Comparison of ENCODE assay signal across 26 cellular contexts in the genomic region with DNA sequence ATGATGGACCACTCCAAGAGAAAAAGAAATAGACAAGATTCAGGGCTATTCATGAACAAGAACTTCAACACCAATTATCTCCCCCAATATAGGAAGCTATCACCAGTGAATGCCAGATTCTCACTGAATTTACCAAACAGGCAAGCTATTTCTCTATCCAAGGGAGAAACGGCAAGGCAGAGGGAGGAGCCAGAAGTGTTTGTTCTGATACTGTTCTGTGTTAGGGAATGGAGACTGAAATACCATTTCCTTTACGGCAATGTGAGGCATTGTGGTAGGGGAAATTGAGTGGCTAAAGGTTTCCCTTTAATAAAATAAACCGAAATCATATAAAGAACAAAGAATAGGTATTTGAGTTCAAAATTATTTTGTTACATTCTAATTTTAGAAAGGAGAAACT.
"Had no signal": no experiment of that assay in that cellular context is flagged by ENCODE, and none has a peak within 500 bp of the region (broad histone marks: within the 10 kb centered on the region; RNA-seq: fewer than 3 reads in every experiment).

No MANE protein-coding gene starts in this region.

- H3K36me3 Mint-ChIP-seq: naive B cell; stimulated activated naive B cell treated with anti-CD40 and anti-IgM and Interleukin-4, amounts not matched to agents 10 μg/mL and 1 μg/mL and 100 μg/mL, for 72 hours had no signal

- DNase-seq: endodermal cell; gastrocnemius medialis; glutamatergic neuron; left colon; left ventricle myocardium superior; mesendoderm; naive B cell; psoas muscle; retina; right lobe of liver; spleen; stimulated activated CD4-positive, alpha-beta T cell treated with anti-CD3 and anti-CD28 coated beads, Interleukin-15, amount 100 ng/mL, for 24 hours; stimulated activated CD4-positive, alpha-beta T cell treated with anti-CD3 and anti-CD28 coated beads, Interleukin-2, amount 100 ng/mL, for 24 hours; stimulated activated CD4-positive, alpha-beta T cell treated with anti-CD3 and anti-CD28 coated beads, Interleukin-4, amount 100 ng/mL, for 4 hours; stimulated activated naive B cell treated with anti-CD40 and anti-IgM and Interleukin-4, amounts not matched to agents 10 μg/mL and 1 μg/mL and 100 μg/mL, for 72 hours; stimulated activated naive CD8-positive, alpha-beta T cell treated with anti-CD3 and anti-CD28 coated beads, Interleukin-15, amount 100 ng/mL, for 72 hours; testis; upper lobe of right lung had no signal

- FAIRE-seq: colon, keratinocyte had no signal

- H3K4me3 Mint-ChIP-seq: dendritic cell treated with granulocyte-macrophage colony-stimulating factor and Interleukin-4, amounts not matched to agents 40 ng/mL and 50 ng/mL, for 4 days; endodermal cell; naive B cell; nephron; stimulated activated naive B cell treated with anti-CD40 and anti-IgM and Interleukin-4, amounts not matched to agents 10 μg/mL and 1 μg/mL and 100 μg/mL, for 72 hours; stimulated activated naive CD8-positive, alpha-beta T cell treated with anti-CD3 and anti-CD28 coated beads, Interleukin-15, amount 100 ng/mL, for 72 hours had no signal

- H3K27ac ChIP-seq: gastrocnemius medialis, psoas muscle, right lobe of liver, spleen, testis, tibial nerve, upper lobe of right lung, vagina had no signal

- H3K27me3 Mint-ChIP-seq: dendritic cell treated with granulocyte-macrophage colony-stimulating factor and Interleukin-4, amounts not matched to agents 40 ng/mL and 50 ng/mL, for 4 days; naive B cell; stimulated activated naive B cell treated with anti-CD40 and anti-IgM and Interleukin-4, amounts not matched to agents 10 μg/mL and 1 μg/mL and 100 μg/mL, for 72 hours had no signal

- H3K4me1 ChIP-seq: psoas muscle, right lobe of liver, upper lobe of right lung, vagina had no signal

- H3K27ac Mint-ChIP-seq: dendritic cell treated with granulocyte-macrophage colony-stimulating factor and Interleukin-4, amounts not matched to agents 40 ng/mL and 50 ng/mL, for 4 days; endodermal cell; naive B cell; nephron; stimulated activated naive B cell treated with anti-CD40 and anti-IgM and Interleukin-4, amounts not matched to agents 10 μg/mL and 1 μg/mL and 100 μg/mL, for 72 hours had no signal

- H3K27me3 ChIP-seq: gastrocnemius medialis, right lobe of liver, spleen, testis, tibial nerve, upper lobe of right lung, vagina had no signal

- H3K9me3 ChIP-seq: right lobe of liver, testis, upper lobe of right lung, vagina had no signal

- ATAC-seq: esophagus mucosa; gastrocnemius medialis; left colon; left ventricle myocardium superior; psoas muscle; right lobe of liver; stimulated activated naive B cell treated with anti-CD40 and anti-IgM and Interleukin-4, amounts not matched to agents 10 μg/mL and 1 μg/mL and 100 μg/mL, for 72 hours; stimulated activated naive CD8-positive, alpha-beta T cell treated with anti-CD3 and anti-CD28 coated beads, Interleukin-15, amount 100 ng/mL, for 72 hours; upper lobe of right lung had no signal

- H3K4me1 Mint-ChIP-seq: endodermal cell had no signal

- H3K4me3 ChIP-seq: gastrocnemius medialis, lung, psoas muscle, right lobe of liver, spleen, testis, tibial nerve, upper lobe of right lung, vagina had no signal

- H3K36me3 ChIP-seq: gastrocnemius medialis, right lobe of liver, spleen, tibial nerve, upper lobe of right lung, vagina had no signal
